In the genomic region with DNA sequence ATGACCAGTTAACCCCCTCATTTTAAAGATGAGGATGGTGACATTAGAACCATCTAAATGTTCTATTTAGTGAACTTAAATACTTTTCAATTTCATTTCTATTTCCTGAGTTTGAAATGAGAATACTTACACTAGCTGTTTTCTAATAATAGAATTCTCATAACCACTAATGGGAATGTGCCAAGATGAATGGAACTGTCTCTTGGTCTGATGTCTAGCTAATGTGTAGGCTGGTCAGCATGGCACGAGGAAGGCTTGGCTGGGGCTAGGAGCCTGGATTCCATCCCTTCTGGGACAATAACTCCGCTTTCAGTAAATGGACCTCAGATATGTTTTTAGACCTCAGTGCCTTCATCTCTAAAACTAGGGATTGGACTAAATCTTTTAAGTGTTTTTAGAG, we compare ENCODE assay signal across 24 cellular contexts.
"Had no signal": no experiment of that assay in that cellular context is flagged by ENCODE, and none has a peak within 500 bp of the region (broad histone marks: within the 10 kb centered on the region; RNA-seq: fewer than 3 reads in every experiment).

No MANE protein-coding gene starts in this region.

- H3K36me3 ChIP-seq: left lung, prostate gland, tibial nerve had no signal

- H3K27ac ChIP-seq: hepatocyte, left lung, prostate gland, skin epidermis, tibial nerve had no signal

- H3K4me3 ChIP-seq: hepatocyte, left lung, prostate gland, skin epidermis, tibial nerve had no signal

- ATAC-seq: activated CD4-positive, CD25-positive, alpha-beta regulatory T cell treated with anti-CD3 and anti-CD28 coated beads, Interleukin-2, amount 50 U/mL, for 24 hours; left lung; natural killer cell treated with Interleukin-12 subunit alpha and Interleukin-12 subunit beta and Interleukin-15 and Interleukin-18, amount 100 ng/mL, for 72 hours; T-helper 17 cell had no signal

- H3K9me3 ChIP-seq: prostate gland, tibial nerve had no signal

- H2AFZ ChIP-seq: hepatocyte had no signal

- H3K4me1 ChIP-seq: left lung, prostate gland, tibial nerve had no signal

- H3K27me3 ChIP-seq: hepatocyte, left lung, tibial nerve had no signal

- H3K27ac Mint-ChIP-seq: activated CD4-positive, alpha-beta memory T cell treated with anti-CD3 and anti-CD28 coated beads, Interleukin-2, amount 10 ng/mL, durations not matched to agents 7 days and 5 days; activated CD4-positive, alpha-beta T cell treated with anti-CD3 and anti-CD28 coated beads, Interleukin-2, amount 10 ng/mL, durations not matched to agents 24 days and 14 days; activated naive CD4-positive, alpha-beta T cell treated with anti-CD3 and anti-CD28 coated beads, Interleukin-2, amount 10 ng/mL, durations not matched to agents 7 days and 5 days; dendritic cell treated with granulocyte-macrophage colony-stimulating factor and Interleukin-4, amounts not matched to agents 40 ng/mL and 50 ng/mL, for 4 days; immature natural killer cell; natural killer cell treated with Interleukin-12 subunit alpha and Interleukin-12 subunit beta and Interleukin-15 and Interleukin-18, amount 100 ng/mL, for 72 hours; stimulated activated naive CD8-positive, alpha-beta T cell treated with anti-CD3 and anti-CD28 coated beads, Interleukin-15, Interleukin-2, amounts not matched to agents 100 ng/mL and 50 ng/mL, for 24 hours; T-helper 17 cell had no signal

- H3K4me3 Mint-ChIP-seq: activated CD4-positive, alpha-beta memory T cell treated with anti-CD3 and anti-CD28 coated beads, Interleukin-2, amount 10 ng/mL, durations not matched to agents 7 days and 5 days; activated CD4-positive, alpha-beta T cell treated with anti-CD3 and anti-CD28 coated beads, Interleukin-2, amount 10 ng/mL, durations not matched to agents 24 days and 14 days; activated naive CD4-positive, alpha-beta T cell treated with anti-CD3 and anti-CD28 coated beads, Interleukin-2, amount 10 ng/mL, durations not matched to agents 7 days and 5 days; dendritic cell treated with granulocyte-macrophage colony-stimulating factor and Interleukin-4, amounts not matched to agents 40 ng/mL and 50 ng/mL, for 4 days; immature natural killer cell; mesothelial cell of epicardium; natural killer cell treated with Interleukin-12 subunit alpha and Interleukin-12 subunit beta and Interleukin-15 and Interleukin-18, amount 100 ng/mL, for 72 hours; stimulated activated naive CD8-positive, alpha-beta T cell treated with anti-CD3 and anti-CD28 coated beads, Interleukin-15, Interleukin-2, amounts not matched to agents 100 ng/mL and 50 ng/mL, for 24 hours; T-helper 17 cell had no signal

- H3K9me3 Mint-ChIP-seq: activated CD4-positive, alpha-beta memory T cell treated with anti-CD3 and anti-CD28 coated beads, Interleukin-2, amount 10 ng/mL, durations not matched to agents 7 days and 5 days; activated CD4-positive, alpha-beta T cell treated with anti-CD3 and anti-CD28 coated beads, Interleukin-2, amount 10 ng/mL, durations not matched to agents 24 days and 14 days; activated naive CD4-positive, alpha-beta T cell treated with anti-CD3 and anti-CD28 coated beads, Interleukin-2, amount 10 ng/mL, durations not matched to agents 7 days and 5 days; mesothelial cell of epicardium; stimulated activated naive CD8-positive, alpha-beta T cell treated with anti-CD3 and anti-CD28 coated beads, Interleukin-15, Interleukin-2, amounts not matched to agents 100 ng/mL and 50 ng/mL, for 24 hours had no signal

- H3K4me1 Mint-ChIP-seq: activated CD4-positive, alpha-beta memory T cell treated with anti-CD3 and anti-CD28 coated beads, Interleukin-2, amount 10 ng/mL, durations not matched to agents 7 days and 5 days; activated CD4-positive, alpha-beta T cell treated with anti-CD3 and anti-CD28 coated beads, Interleukin-2, amount 10 ng/mL, durations not matched to agents 24 days and 14 days; activated naive CD4-positive, alpha-beta T cell treated with anti-CD3 and anti-CD28 coated beads, Interleukin-2, amount 10 ng/mL, durations not matched to agents 7 days and 5 days; immature natural killer cell; T-helper 17 cell had no signal

- H3K36me3 Mint-ChIP-seq: activated naive CD4-positive, alpha-beta T cell treated with anti-CD3 and anti-CD28 coated beads, Interleukin-2, amount 10 ng/mL, durations not matched to agents 7 days and 5 days; mesothelial cell of epicardium; natural killer cell treated with Interleukin-12 subunit alpha and Interleukin-12 subunit beta and Interleukin-15 and Interleukin-18, amount 100 ng/mL, for 72 hours had no signal

- H3K27me3 Mint-ChIP-seq: activated CD4-positive, alpha-beta T cell treated with anti-CD3 and anti-CD28 coated beads, Interleukin-2, amount 10 ng/mL, durations not matched to agents 24 days and 14 days; activated naive CD4-positive, alpha-beta T cell treated with anti-CD3 and anti-CD28 coated beads, Interleukin-2, amount 10 ng/mL, durations not matched to agents 7 days and 5 days had no signal

- DNase-seq: activated CD4-positive, alpha-beta memory T cell treated with anti-CD3 and anti-CD28 coated beads, Interleukin-2, amount 10 ng/mL, durations not matched to agents 7 days and 5 days; activated CD4-positive, alpha-beta T cell treated with anti-CD3 and anti-CD28 coated beads, Interleukin-2, amount 10 ng/mL, durations not matched to agents 24 days and 14 days; activated effector memory CD4-positive, alpha-beta T cell treated with anti-CD3 and anti-CD28 coated beads, Interleukin-2, amount 50 U/mL, for 16 hours; activated naive CD4-positive, alpha-beta T cell treated with anti-CD3 and anti-CD28 coated beads, Interleukin-2, amount 10 ng/mL, durations not matched to agents 7 days and 5 days; activated T-cell treated with anti-CD3 and anti-CD28 coated beads for 4 hours; amygdala; effector CD4-positive, alpha-beta T cell; foreskin melanocyte; immature natural killer cell; left lung; mammary epithelial cell; right cardiac atrium; stimulated activated CD4-positive, alpha-beta T cell treated with anti-CD3 and anti-CD28 coated beads, Interleukin-1b, Interleukin-23, amount 100 ng/mL, for 48 hours; substantia nigra; T-helper 17 cell had no signal

- H3K79me2 ChIP-seq: hepatocyte had no signal
